In the genomic region with DNA sequence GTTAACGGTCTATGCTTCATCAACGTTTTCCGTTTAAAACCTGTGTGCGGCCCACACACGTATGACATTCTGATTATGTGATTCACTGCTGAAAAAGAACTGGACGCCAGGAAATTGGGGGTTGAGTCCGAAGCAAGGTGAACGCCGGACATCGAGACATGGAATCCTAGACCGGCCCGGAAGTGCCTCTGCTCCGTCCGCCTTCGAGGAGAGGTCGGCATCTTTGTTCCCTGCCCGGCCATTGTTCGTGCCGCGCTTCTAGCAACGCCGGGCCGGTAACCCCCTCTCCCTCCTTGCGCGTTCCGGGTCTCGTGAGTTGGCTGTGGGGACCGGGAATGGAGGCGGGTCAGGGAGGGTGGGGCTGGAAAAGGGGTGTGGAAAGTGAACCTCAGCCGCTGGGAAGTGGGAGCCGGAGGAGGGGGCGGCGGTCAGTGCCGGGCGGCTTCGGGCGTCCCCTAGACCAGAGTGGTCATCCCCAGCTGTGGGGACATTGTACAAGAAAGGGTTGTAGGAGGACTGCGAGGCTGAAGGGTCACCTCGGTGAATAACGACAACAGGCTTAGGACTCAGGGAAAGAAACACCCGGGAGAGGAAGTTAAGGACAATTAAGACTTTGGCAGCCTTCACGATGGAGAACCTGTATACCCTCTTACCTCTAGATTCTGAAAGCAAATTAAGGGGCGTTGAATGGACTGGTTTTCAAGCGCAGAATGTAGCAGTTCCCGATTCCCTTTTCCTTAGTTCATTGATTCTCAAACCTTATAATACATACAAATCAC, we compare ENCODE assay signal across 1 cellular context.
TF ChIP-seq lines count a peak whose summit lies in the region.

Gene ZSCAN9 (plus strand): TSS at position 220 of the 779 bp plus-strand sequence. CDS start 1,810 bp downstream, outside the sequence.

TF ChIP-seq in K562, 482 proteins besides CTCF, POLR2A, EP300 and RAD21 (continued from another document and continues in another):
- TF ChIP-seq TSHZ1 (CRISPR knock-in tag; IDR thresholded peaks at IDR 0.05) = no peak
- no peak for TF ChIP-seq PHB (CRISPR knock-in tag; IDR thresholded peaks at IDR 0.05)
- peak; percentile 77 for TF ChIP-seq MTA1 (IDR thresholded peaks at IDR 0.05; ENCODE audit: borderline replicate concordance)
- TF ChIP-seq ZNF431 (CRISPR knock-in tag; IDR thresholded peaks at IDR 0.05) = no peak
- TF ChIP-seq, protein P1, sequence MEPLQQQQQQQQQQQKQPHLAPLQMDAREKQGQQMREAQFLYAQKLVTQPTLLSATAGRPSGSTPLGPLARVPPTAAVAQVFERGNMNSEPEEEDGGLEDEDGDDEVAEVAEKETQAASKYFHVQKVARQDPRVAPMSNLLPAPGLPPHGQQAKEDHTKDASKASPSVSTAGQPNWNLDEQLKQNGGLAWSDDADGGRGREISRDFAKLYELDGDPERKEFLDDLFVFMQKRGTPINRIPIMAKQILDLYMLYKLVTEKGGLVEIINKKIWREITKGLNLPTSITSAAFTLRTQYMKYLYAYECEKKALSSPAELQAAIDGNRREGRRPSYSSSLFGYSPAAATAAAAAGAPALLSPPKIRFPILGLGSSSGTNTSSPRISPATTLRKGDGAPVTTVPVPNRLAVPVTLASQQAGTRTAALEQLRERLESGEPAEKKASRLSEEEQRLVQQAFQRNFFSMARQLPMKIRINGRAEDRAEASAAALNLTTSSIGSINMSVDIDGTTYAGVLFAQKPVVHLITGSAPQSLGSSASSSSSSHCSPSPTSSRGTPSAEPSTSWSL (CRISPR knock-in tag; IDR thresholded peaks at IDR 0.05; ENCODE audit: borderline replicate concordance) = no peak
- TF ChIP-seq, protein P2, sequence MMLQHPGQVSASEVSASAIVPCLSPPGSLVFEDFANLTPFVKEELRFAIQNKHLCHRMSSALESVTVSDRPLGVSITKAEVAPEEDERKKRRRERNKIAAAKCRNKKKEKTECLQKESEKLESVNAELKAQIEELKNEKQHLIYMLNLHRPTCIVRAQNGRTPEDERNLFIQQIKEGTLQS (IDR thresholded peaks at IDR 0.05) = 0 out of 2 replicates have a peak, but pooled peaks have one; percentile 5
- TF ChIP-seq, protein P2 (CRISPR knock-in tag; conservative IDR thresholded peaks at IDR 0.05) = peak; percentile 62; the same call in 1 of the 2 replicates
- no peak for TF ChIP-seq MTF1 (CRISPR knock-in tag; IDR thresholded peaks at IDR 0.05; ENCODE audit: borderline replicate concordance)
- no peak for TF ChIP-seq IRF9 (tag; IDR thresholded peaks at IDR 0.05)
- peak; percentile 44; the same call in 1 of the 2 replicates for TF ChIP-seq NR4A1 (CRISPR knock-in tag; IDR thresholded peaks at IDR 0.05)
- TF ChIP-seq NR4A1 (tag; IDR thresholded peaks at IDR 0.05) = 0 out of 2 replicates have a peak, but pooled peaks have one; percentile 43
- TF ChIP-seq FIP1L1 (IDR thresholded peaks at IDR 0.05; ENCODE audit: low read depth, low read length, poor library complexity, severe bottlenecking) = no peak
- TF ChIP-seq NCOA4 (IDR thresholded peaks at IDR 0.05; ENCODE audit: partially characterized antibody) = no peak
- no peak for TF ChIP-seq RBM39 (optimal IDR thresholded peaks at IDR 0.05; ENCODE audit: low read depth, low read length)
- no peak for TF ChIP-seq HDGF (IDR thresholded peaks at IDR 0.05)
- TF ChIP-seq ZNF24 (IDR thresholded peaks at IDR 0.05) = peak; percentile 80
- TF ChIP-seq MEF2D (tag; conservative IDR thresholded peaks at IDR 0.05; ENCODE audit: low read depth) = peak; percentile 77
- TF ChIP-seq YY1 (IDR thresholded peaks at IDR 0.05; ENCODE audit: borderline replicate concordance in 1 of 3, control insufficient read depth in 1 of 3, extremely low read depth in 1 of 3, insufficient read depth in 3 of 3, insufficient read length in 1 of 3, insufficient replicate concordance in 2 of 3, low read depth in 1 of 3, low read length in 2 of 3) = peak; percentile 69 to 97 (median 94)
- TF ChIP-seq, protein P3, sequence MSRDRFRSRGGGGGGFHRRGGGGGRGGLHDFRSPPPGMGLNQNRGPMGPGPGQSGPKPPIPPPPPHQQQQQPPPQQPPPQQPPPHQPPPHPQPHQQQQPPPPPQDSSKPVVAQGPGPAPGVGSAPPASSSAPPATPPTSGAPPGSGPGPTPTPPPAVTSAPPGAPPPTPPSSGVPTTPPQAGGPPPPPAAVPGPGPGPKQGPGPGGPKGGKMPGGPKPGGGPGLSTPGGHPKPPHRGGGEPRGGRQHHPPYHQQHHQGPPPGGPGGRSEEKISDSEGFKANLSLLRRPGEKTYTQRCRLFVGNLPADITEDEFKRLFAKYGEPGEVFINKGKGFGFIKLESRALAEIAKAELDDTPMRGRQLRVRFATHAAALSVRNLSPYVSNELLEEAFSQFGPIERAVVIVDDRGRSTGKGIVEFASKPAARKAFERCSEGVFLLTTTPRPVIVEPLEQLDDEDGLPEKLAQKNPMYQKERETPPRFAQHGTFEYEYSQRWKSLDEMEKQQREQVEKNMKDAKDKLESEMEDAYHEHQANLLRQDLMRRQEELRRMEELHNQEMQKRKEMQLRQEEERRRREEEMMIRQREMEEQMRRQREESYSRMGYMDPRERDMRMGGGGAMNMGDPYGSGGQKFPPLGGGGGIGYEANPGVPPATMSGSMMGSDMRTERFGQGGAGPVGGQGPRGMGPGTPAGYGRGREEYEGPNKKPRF (IDR thresholded peaks at IDR 0.05; ENCODE audit: low read depth, low read length) = no peak
- TF ChIP-seq HNRNPH1 (optimal IDR thresholded peaks at IDR 0.05; ENCODE audit: low read depth, low read length) = no peak
- TF ChIP-seq STAG1 (CRISPR knock-in tag; IDR thresholded peaks at IDR 0.05; ENCODE audit: borderline replicate concordance) = no peak
- TF ChIP-seq ZNF23 (CRISPR knock-in tag; IDR thresholded peaks at IDR 0.05) = no peak
- peak; percentile 99 for TF ChIP-seq TAF1 (IDR thresholded peaks at IDR 0.05; ENCODE audit: control insufficient read depth, extremely low read depth, insufficient read depth, low read length, severe bottlenecking)
- no peak for TF ChIP-seq RBM25 (IDR thresholded peaks at IDR 0.05; ENCODE audit: low read depth, low read length, severe bottlenecking)
- TF ChIP-seq SP1 (CRISPR knock-in tag; IDR thresholded peaks at IDR 0.05) = peak; percentile 83
- no peak for TF ChIP-seq DNMT1 (IDR thresholded peaks at IDR 0.05)
- peak in 1 of 2 experiments; percentile 84; a peak in 2 of 3 replicates for TF ChIP-seq CBX3 (IDR thresholded peaks at IDR 0.05; ENCODE audit: borderline replicate concordance in 1 of 2, low read length in 2 of 2)
- TF ChIP-seq ZNF12 (CRISPR knock-in tag; IDR thresholded peaks at IDR 0.05) = no peak
- TF ChIP-seq RBBP5 (IDR thresholded peaks at IDR 0.05; ENCODE audit: borderline replicate concordance, insufficient read depth, low read length, poor library complexity, severe bottlenecking) = peak; percentile 99
- no peak for TF ChIP-seq ZNF785 (CRISPR knock-in tag; IDR thresholded peaks at IDR 0.05)
- TF ChIP-seq MXI1 (IDR thresholded peaks at IDR 0.05; ENCODE audit: low read depth, low read length) = peak; percentile 15; the same call in 1 of the 2 replicates
- no peak for TF ChIP-seq ZBTB43 (CRISPR knock-in tag; IDR thresholded peaks at IDR 0.05)
- TF ChIP-seq LEF1 (IDR thresholded peaks at IDR 0.05) = peak; percentile 71
- peak; percentile 74 for TF ChIP-seq NEUROD1 (IDR thresholded peaks at IDR 0.05; ENCODE audit: borderline replicate concordance, low read depth, low read length, partially characterized antibody)
- no peak for TF ChIP-seq SLC30A9 (CRISPR knock-in tag; IDR thresholded peaks at IDR 0.05)
- TF ChIP-seq SETDB1 (IDR thresholded peaks at IDR 0.05; ENCODE audit: low read length) = no peak
- TF ChIP-seq ZNF75A (CRISPR knock-in tag; IDR thresholded peaks at IDR 0.05) = no peak
- TF ChIP-seq RUNX1 (IDR thresholded peaks at IDR 0.05; ENCODE audit: low read depth) = 0 out of 2 replicates have a peak, but pooled peaks have one; percentile 49
- TF ChIP-seq MTA3 (IDR thresholded peaks at IDR 0.05; ENCODE audit: borderline replicate concordance) = peak; percentile 89
- TF ChIP-seq HDAC1 (IDR thresholded peaks at IDR 0.05) = peak in 1 of 2 experiments; percentile 84; a peak in 2 of 4 replicates
- no peak for TF ChIP-seq ZNF717 (CRISPR knock-in tag; IDR thresholded peaks at IDR 0.05)
- TF ChIP-seq SREBF2 (CRISPR knock-in tag; IDR thresholded peaks at IDR 0.05) = no peak
- TF ChIP-seq SIX5 (IDR thresholded peaks at IDR 0.05; ENCODE audit: borderline replicate concordance in 1 of 2, insufficient read depth in 1 of 2, low read depth in 1 of 2, low read length in 2 of 2) = peak; percentile 55 to 63; a peak in 3 of 4 replicates
